Comparison of ENCODE assay signal across 8 cellular contexts in genomic region chr14:89221109-89221508, GRCh38.
DNase-seq lines count a peak whose midpoint lies in the region; ATAC-seq, FAIRE-seq and TF ChIP-seq lines count a peak whose summit lies in the region.

No MANE protein-coding gene starts in this region.

- WGBS in GM23248 (ENCODE audit: low coverage in 1 of 2, low lambda C conversion rate in 2 of 2, missing lambda C conversion rate in 2 of 2), 2 experiments: 32 to 38% methylated on average over 3 of the region's 3 CpGs
- 42 to 49% methylated on average over 3 of the region's 3 CpGs for WGBS in pancreas, 2 donors
- WGBS in adrenal gland, 4 donors: 29 to 50% (median 30%) methylated on average over 3 of the region's 3 CpGs

- H3K79me2 ChIP-seq in GM23248 (ENCODE audit: insufficient read depth): peaks cover 6% of the 10 kb centered on the region; the same call in 1 of the 2 replicates

- in situ Hi-C loops in GM23248 (cut with MboI): no loop called here

- H3K36me3 ChIP-seq in GM23248 (ENCODE audit: low read depth) (no peaks in the 10 kb centered on the region), pancreas (no peaks in the 10 kb centered on the region), Peyer's patch (no peaks in the 10 kb centered on the region), adrenal gland (replicated peaks in 1 of 2) (no peaks in the 10 kb centered on the region)

- H3F3A ChIP-seq in GM23248 (ENCODE audit: insufficient read depth): 0 out of 2 replicates have a peak, but pooled peaks cover 6% of the 10 kb centered on the region

- 0 out of 2 replicates have a peak, but pooled peaks cover 3% of the 10 kb centered on the region for H4K20me1 ChIP-seq in GM23248 (ENCODE audit: insufficient read depth)

- TF ChIP-seq POLR2A in Peyer's patch (IDR thresholded peaks at IDR 0.05) (no peak), adrenal gland (IDR thresholded peaks at IDR 0.05) (no peak)

- peaks cover 11% of the 10 kb centered on the region for H3K36me3 Mint-ChIP-seq in effector memory CD8-positive, alpha-beta T cell (ENCODE audit: insufficient read depth)

- H2AFZ ChIP-seq in GM23248: no peak overlapping the region

- H3K27me3 ChIP-seq in GM23248 (replicated peaks; ENCODE audit: insufficient read depth) (no peaks in the 10 kb centered on the region), pancreas (no peaks in the 10 kb centered on the region), Peyer's patch (no peaks in the 10 kb centered on the region), adrenal gland (no peaks in the 10 kb centered on the region)

- ATAC-seq in effector memory CD8-positive, alpha-beta T cell (replicated peaks): peak; percentile 91
- peak in 3 of 4 donors; percentile 79 to 92 (median 87) for ATAC-seq in pancreas

- 0 out of 2 replicates have a peak overlapping the region, but pooled peaks have one; percentile 46 for H3K9ac ChIP-seq in GM23248

- H3K4me2 ChIP-seq in GM23248 (ENCODE audit: unreplicated experiment): no peak overlapping the region

- peak overlapping the region; percentile 40 to 41 for H3K27ac Mint-ChIP-seq in effector memory CD8-positive, alpha-beta T cell

- H3K9me3 Mint-ChIP-seq in effector memory CD8-positive, alpha-beta T cell: no peaks in the 10 kb centered on the region

- FAIRE-seq in pancreas (lab: Jason Lieb, UNC): peak; percentile 90

- TF ChIP-seq CTCF in pancreas (IDR thresholded peaks at IDR 0.05) (no peak), Peyer's patch (IDR thresholded peaks at IDR 0.05) (no peak), adrenal gland (IDR thresholded peaks at IDR 0.05) (no peak)

- H3K4me3 ChIP-seq in GM23248 (no peak overlapping the region), pancreas (no peak overlapping the region), Peyer's patch (no peak overlapping the region), adrenal gland (no peak overlapping the region)

- H3K9me2 ChIP-seq in GM23248 (ENCODE audit: insufficient read depth): no peaks in the 10 kb centered on the region

- H3K4me1 Mint-ChIP-seq in effector memory CD8-positive, alpha-beta T cell (ENCODE audit: low read depth in 2 of 2): peaks cover 35 to 52% of the 10 kb centered on the region in 2 donors

- H3K4me1 ChIP-seq in GM23248 (ENCODE audit: insufficient read depth): peaks cover 15% of the 10 kb centered on the region
- H3K4me1 ChIP-seq in pancreas: peaks cover 0 to 6% (median 0%) of the 10 kb centered on the region in 3 donors
- H3K4me1 ChIP-seq in Peyer's patch: peaks cover 0 to 22% (median 4%) of the 10 kb centered on the region in 4 donors
- peaks cover 0 to 10% of the 10 kb centered on the region in 2 donors for H3K4me1 ChIP-seq in adrenal gland (replicated peaks in 1 of 2)

- H3K27ac ChIP-seq in GM23248 (peak overlapping the region; percentile 41; the same call in 1 of the 2 replicates), pancreas (no peak overlapping the region), Peyer's patch (peak overlapping the region in 1 of 4 donors; percentile 7), adrenal gland (no peak overlapping the region)

- no peaks in the 10 kb centered on the region for H3K27me3 Mint-ChIP-seq in effector memory CD8-positive, alpha-beta T cell

- DNase-seq in GM23248 (peak; percentile 77), NCI-H345 (lab: John Stamatoyannopoulos, UW) (peak; percentile 67), pancreas (no peak), T1000 (lab: John Stamatoyannopoulos, UW) (no peak), Peyer's patch (no peak), adrenal gland (no peak)
- DNase-seq in effector memory CD8-positive, alpha-beta T cell: no peak
- DNase-seq in activated CD8-positive, alpha-beta memory T cell treated with anti-CD3 and anti-CD28 coated beads for 24 hours: no peak

- H3K4me3 Mint-ChIP-seq in effector memory CD8-positive, alpha-beta T cell: peak overlapping the region; percentile 12 to 46

- intact Hi-C loops in pancreas (cut with DNase I) (no loop called here), adrenal gland (cut with DNase I) (no loop called here)

- H3K9me3 ChIP-seq in GM23248 (ENCODE audit: low read depth) (no peaks in the 10 kb centered on the region), pancreas (no peaks in the 10 kb centered on the region), Peyer's patch (no peaks in the 10 kb centered on the region), adrenal gland (replicated peaks in 1 of 3) (no peaks in the 10 kb centered on the region)

Comparison
In these comparisons a context has a peak if more than half of its experiments do, and no peak if none do; other contexts are left out.
1. DNase-seq: peak in GM23248 (single experiment) and NCI-H345 (single experiment); none in effector memory CD8-positive, alpha-beta T cell (0 of 3), pancreas (0 of 6), activated CD8-positive, alpha-beta memory T cell treated with anti-CD3 and anti-CD28 coated beads for 24 hours (single experiment), T1000 (single experiment), Peyer's patch (0 of 3) and adrenal gland (0 of 7).